16 cellular contexts compared by ENCODE assay signal in genomic region chr9:113528811-113529210, GRCh38.
DNase-seq lines count a peak whose midpoint lies in the region; ATAC-seq and TF ChIP-seq lines count a peak whose summit lies in the region.
"Had no signal": no experiment of that assay in that cellular context is flagged by ENCODE, and none has a peak within 500 bp of the region (broad histone marks: within the 10 kb centered on the region; RNA-seq: fewer than 3 reads in every experiment).

No MANE protein-coding gene starts in this region.

- H3K36me3 Mint-ChIP-seq in CD8-positive, alpha-beta memory T cell, result peaks cover 0 to 89% (median 20%) of the 10 kb centered on the region in 3 donors
- H3K36me3 Mint-ChIP-seq in natural killer cell treated with Interleukin-12 subunit alpha and Interleukin-12 subunit beta and Interleukin-15 and Interleukin-18, amount 100 ng/mL, for 72 hours, result peaks cover 12% of the 10 kb centered on the region

- peaks cover 64 to 93% (median 81%) of the 10 kb centered on the region in 3 donors for H3K4me1 Mint-ChIP-seq in CD8-positive, alpha-beta memory T cell
- peaks cover 59 to 83% of the 10 kb centered on the region in 2 donors for H3K4me1 Mint-ChIP-seq in natural killer cell treated with Interleukin-12 subunit alpha and Interleukin-12 subunit beta and Interleukin-15 and Interleukin-18, amount 100 ng/mL, for 72 hours (ENCODE audit: low read depth in 2 of 2)

- no peaks in the 10 kb centered on the region for H3K9me3 ChIP-seq in CD8-positive, alpha-beta memory T cell (ENCODE audit: low read length)
- no peaks in the 10 kb centered on the region for H3K9me3 ChIP-seq in colonic mucosa
- no peaks in the 10 kb centered on the region for H3K9me3 ChIP-seq in thyroid gland
- H3K9me3 ChIP-seq: BLaER1 treated with 17β-estradiol and CSF1 and Interleukin-3, amounts not matched to agents 10 nM and 100 nM had no signal

- peaks cover 17% of the 10 kb centered on the region for H3K36me3 ChIP-seq in CD8-positive, alpha-beta memory T cell (ENCODE audit: insufficient read depth, low read length)
- H3K36me3 ChIP-seq in colonic mucosa (no peaks in the 10 kb centered on the region), thyroid gland (no peaks in the 10 kb centered on the region)
- H3K36me3 ChIP-seq: BLaER1 treated with 17β-estradiol and CSF1 and Interleukin-3, amounts not matched to agents 10 nM and 100 nM had no signal

- POLR2A ChIA-PET in CD8-positive, alpha-beta memory T cell (lab: Charles Lee), result no interaction called here

- no peaks in the 10 kb centered on the region for H3K9me3 Mint-ChIP-seq in CD8-positive, alpha-beta memory T cell
- H3K9me3 Mint-ChIP-seq in natural killer cell treated with Interleukin-12 subunit alpha and Interleukin-12 subunit beta and Interleukin-15 and Interleukin-18, amount 100 ng/mL, for 72 hours, result no peaks in the 10 kb centered on the region

- CTCF ChIA-PET in CD8-positive, alpha-beta memory T cell (lab: Charles Lee), result no interaction called here

- H3K27ac Mint-ChIP-seq in CD8-positive, alpha-beta memory T cell, result peak overlapping the region in 7 of 8 donors; percentile 59 to 84 (median 77)
- peak overlapping the region; percentile 75 to 81 for H3K27ac Mint-ChIP-seq in natural killer cell treated with Interleukin-12 subunit alpha and Interleukin-12 subunit beta and Interleukin-15 and Interleukin-18, amount 100 ng/mL, for 72 hours

- H3K4me3 Mint-ChIP-seq in CD8-positive, alpha-beta memory T cell, result peak overlapping the region in 1 of 7 donors; percentile 20
- no peak overlapping the region for H3K4me3 Mint-ChIP-seq in natural killer cell treated with Interleukin-12 subunit alpha and Interleukin-12 subunit beta and Interleukin-15 and Interleukin-18, amount 100 ng/mL, for 72 hours

- intact Hi-C loops in colonic mucosa (cut with DNase I) (no loop called here), thyroid gland (cut with DNase I) (no loop called here)

- H3K4me3 ChIP-seq in CD8-positive, alpha-beta memory T cell (ENCODE audit: low read length), result no peak overlapping the region
- H3K4me3 ChIP-seq in colonic mucosa, result no peak overlapping the region
- no peak overlapping the region for H3K4me3 ChIP-seq in thyroid gland (replicated peaks in 1 of 3)
- H3K4me3 ChIP-seq: BLaER1 treated with 17β-estradiol and CSF1 and Interleukin-3, amounts not matched to agents 10 nM and 100 nM had no signal

- no peaks in the 10 kb centered on the region for H3K27me3 Mint-ChIP-seq in CD8-positive, alpha-beta memory T cell
- H3K27me3 Mint-ChIP-seq in natural killer cell treated with Interleukin-12 subunit alpha and Interleukin-12 subunit beta and Interleukin-15 and Interleukin-18, amount 100 ng/mL, for 72 hours, result no peaks in the 10 kb centered on the region

- peak overlapping the region in 1 of 2 donors; percentile 71 for H3K9ac ChIP-seq in colonic mucosa (ENCODE audit: low read depth in 2 of 2, low read length in 2 of 2)
- H3K9ac ChIP-seq: BLaER1 treated with 17β-estradiol and CSF1 and Interleukin-3, amounts not matched to agents 10 nM and 100 nM had no signal

- H3K4me1 ChIP-seq in CD8-positive, alpha-beta memory T cell (ENCODE audit: insufficient read depth, low read length), result peaks cover 31% of the 10 kb centered on the region
- H3K4me1 ChIP-seq in colonic mucosa (peaks cover 18% of the 10 kb centered on the region), thyroid gland (peaks cover 52 to 74% of the 10 kb centered on the region in 2 donors)

- no peak for ATAC-seq in natural killer cell treated with Interleukin-12 subunit alpha and Interleukin-12 subunit beta and Interleukin-15 and Interleukin-18, amount 100 ng/mL, for 72 hours

- no peak for TF ChIP-seq POLR2A in thyroid gland (IDR thresholded peaks at IDR 0.05)

- DNase-seq in CD8-positive, alpha-beta memory T cell, result no peak
- no peak for DNase-seq in colonic mucosa
- no peak for DNase-seq in natural killer cell treated with Interleukin-12 subunit alpha and Interleukin-12 subunit beta and Interleukin-15 and Interleukin-18, amount 100 ng/mL, for 72 hours (ENCODE audit: low spot score)
- DNase-seq in thyroid gland, result no peak
- DNase-seq in NCI-H2081 treated with DMSO at 0.1 percent for 48 hours (lab: John Stamatoyannopoulos, UW), result no peak
- no peak for DNase-seq in SKM-1 treated with dmso at 0.1 percent for 144 hours (lab: John Stamatoyannopoulos, UW; ENCODE audit: unreplicated experiment)
- DNase-seq in SIG-M5 (lab: John Stamatoyannopoulos, UW), result no peak
- DNase-seq: DND-41, MM.1S, NCI-H1092, NCI-H1436 treated with DMSO at 0.1 percent for 48 hours, NCI-H2029, NCI-H2171 treated with DMSO at 0.1 percent for 48 hours, NCI-H748 treated with DMSO at 0.1 percent for 48 hours, Right ventricle myocardium superior had no signal

- TF ChIP-seq CTCF in colonic mucosa (IDR thresholded peaks at IDR 0.05) (no peak), thyroid gland (IDR thresholded peaks at IDR 0.05) (no peak)

- H3K27ac ChIP-seq in CD8-positive, alpha-beta memory T cell (ENCODE audit: low read depth, low read length), result no peak overlapping the region
- peak overlapping the region; percentile 62 for H3K27ac ChIP-seq in colonic mucosa
- H3K27ac ChIP-seq in thyroid gland, result peak overlapping the region; percentile 55 to 96 (median 92)
- H3K27ac ChIP-seq: BLaER1 treated with 17β-estradiol and CSF1 and Interleukin-3, amounts not matched to agents 10 nM and 100 nM had no signal

- WGBS in thyroid gland, 2 donors, result 90 to 95% methylated on average over 2 of the region's 2 CpGs

- no peaks in the 10 kb centered on the region for H3K27me3 ChIP-seq in CD8-positive, alpha-beta memory T cell (ENCODE audit: insufficient read depth, low read length, poor library complexity, severe bottlenecking)
- H3K27me3 ChIP-seq in colonic mucosa (no peaks in the 10 kb centered on the region), thyroid gland (no peaks in the 10 kb centered on the region)
- H3K27me3 ChIP-seq: BLaER1 treated with 17β-estradiol and CSF1 and Interleukin-3, amounts not matched to agents 10 nM and 100 nM had no signal
